8 cellular contexts compared by ENCODE assay signal in genomic region chr7:148507064-148507573, GRCh38.
DNase-seq lines count a peak whose midpoint lies in the region; ATAC-seq and TF ChIP-seq lines count a peak whose summit lies in the region.
"Not testable (repeated sequence)": the region's sequence is repeated elsewhere in the genome, so short reads cannot be mapped to it uniquely, and the experiment has no call there.

No MANE protein-coding gene starts in this region.

- TF ChIP-seq CTCF in GM20000 (IDR thresholded peaks at IDR 0.05; ENCODE audit: extremely low read depth, missing control alignments), result not testable (repeated sequence)

- ATAC-seq in GM18867 (IDR thresholded peaks at IDR 0.05; ENCODE audit: unreplicated experiment) (peak; percentile 99), HG02759 (IDR thresholded peaks at IDR 0.05; ENCODE audit: unreplicated experiment) (peak; percentile 95), HG03139 (IDR thresholded peaks at IDR 0.05; ENCODE audit: unreplicated experiment) (peak; percentile 94)

- DNase-seq in CD1c-positive myeloid dendritic cell (ENCODE audit: extremely low spot score) (peak; percentile 2), GM20000 (ENCODE audit: low spot score) (peak; percentile 66), MV-4-11 (lab: John Stamatoyannopoulos, UW) (peak; percentile 75), activated T-cell treated with anti-CD3 and anti-CD28 coated beads for 48 hours (ENCODE audit: low read depth) (peak; percentile 35)
- peak; percentile 46 for DNase-seq in stimulated activated CD4-positive, alpha-beta T cell treated with anti-CD3 and anti-CD28 coated beads, Interleukin-15, amount 100 ng/mL, for 24 hours

Comparison
In these comparisons a context has a peak if more than half of its experiments do, and no peak if none do; other contexts are left out.
1. Peak in every context shown above with its lines: DNase-seq and ATAC-seq.
2. DNase-seq: peak in every context shown above with its lines; median percentile 75 in MV-4-11; 66 in GM20000; 46 in stimulated activated CD4-positive, alpha-beta T cell treated with anti-CD3 and anti-CD28 coated beads, Interleukin-15, amount 100 ng/mL, for 24 hours; 35 in activated T-cell treated with anti-CD3 and anti-CD28 coated beads for 48 hours; 2 in CD1c-positive myeloid dendritic cell.